8 cellular contexts compared by ENCODE assay signal in genomic region chr2:152611458-152612231, GRCh38.
DNase-seq lines count a peak whose midpoint lies in the region; ATAC-seq, FAIRE-seq and TF ChIP-seq lines count a peak whose summit lies in the region.

No MANE protein-coding gene starts in this region.

- peak; percentile 55 for DNase-seq in AG09309 (ENCODE audit: low read depth)
- DNase-seq in T-helper 17 cell: no peak
- peak in 4 of 5 donors; percentile 29 to 55 (median 40) for DNase-seq in heart left ventricle
- DNase-seq in stimulated activated naive CD8-positive, alpha-beta T cell treated with anti-CD3 and anti-CD28 coated beads, Interleukin-15, amount 100 ng/mL, for 72 hours: no peak
- DNase-seq in NCI-H1930 (lab: John Stamatoyannopoulos, UW): no peak
- DNase-seq in D721Med (ENCODE audit: insufficient read length, low spot score): no peak

- TF ChIP-seq CTCF in AG09309 (IDR thresholded peaks at IDR 0.05; ENCODE audit: control insufficient read depth, insufficient read depth, low read depth, low read length, missing control alignments) (no peak), heart left ventricle (IDR thresholded peaks at IDR 0.05) (no peak), D721Med (IDR thresholded peaks at IDR 0.05; ENCODE audit: insufficient read depth, missing control alignments) (no peak)

- H3K27ac Mint-ChIP-seq in T-helper 17 cell: no peak overlapping the region
- H3K27ac Mint-ChIP-seq in stimulated activated naive CD8-positive, alpha-beta T cell treated with anti-CD3 and anti-CD28 coated beads, Interleukin-15, amount 100 ng/mL, for 72 hours: no peak overlapping the region

- H3K36me3 Mint-ChIP-seq in T-helper 17 cell (ENCODE audit: low read depth): no peaks in the 10 kb centered on the region

- peaks cover 11% of the 10 kb centered on the region for H3K27me3 Mint-ChIP-seq in T-helper 17 cell
- H3K27me3 Mint-ChIP-seq in stimulated activated naive CD8-positive, alpha-beta T cell treated with anti-CD3 and anti-CD28 coated beads, Interleukin-15, amount 100 ng/mL, for 72 hours: no peaks in the 10 kb centered on the region

- intact Hi-C loops in heart left ventricle (cut with DNase I): loop anchor here in 1 of 10 donors (10.0 kb wide), 1 partner anchor 277 kb away; the partner anchor contains the start of gene FMNL2

- peaks cover 0 to 26% (median 8%) of the 10 kb centered on the region in 9 donors for H3K36me3 ChIP-seq in heart left ventricle

- TF ChIP-seq POLR2A in heart left ventricle (IDR thresholded peaks at IDR 0.05): no peak

- H3K4me3 Mint-ChIP-seq in T-helper 17 cell: no peak overlapping the region
- H3K4me3 Mint-ChIP-seq in stimulated activated naive CD8-positive, alpha-beta T cell treated with anti-CD3 and anti-CD28 coated beads, Interleukin-15, amount 100 ng/mL, for 72 hours: no peak overlapping the region

- no peaks in the 10 kb centered on the region for H3K27me3 ChIP-seq in heart left ventricle

- H3K4me1 Mint-ChIP-seq in T-helper 17 cell: peaks cover 10% of the 10 kb centered on the region
- peaks cover 9% of the 10 kb centered on the region for H3K4me1 Mint-ChIP-seq in stimulated activated naive CD8-positive, alpha-beta T cell treated with anti-CD3 and anti-CD28 coated beads, Interleukin-15, amount 100 ng/mL, for 72 hours

- ATAC-seq in GM19372 (IDR thresholded peaks at IDR 0.05; ENCODE audit: low read depth, unreplicated experiment) (peak; percentile 60), HG03280 (IDR thresholded peaks at IDR 0.05; ENCODE audit: unreplicated experiment) (peak; percentile 67), T-helper 17 cell (peak; percentile 67), heart left ventricle (peak; percentile 79 to 93 (median 92))
- ATAC-seq in stimulated activated naive CD8-positive, alpha-beta T cell treated with anti-CD3 and anti-CD28 coated beads, Interleukin-15, amount 100 ng/mL, for 72 hours: peak; percentile 40

- peak overlapping the region in 8 of 12 donors; percentile 10 to 93 (median 46) for H3K27ac ChIP-seq in heart left ventricle

- no peaks in the 10 kb centered on the region for H3K9me3 Mint-ChIP-seq in stimulated activated naive CD8-positive, alpha-beta T cell treated with anti-CD3 and anti-CD28 coated beads, Interleukin-15, amount 100 ng/mL, for 72 hours

- 64 to 79% (median 69%) methylated on average over 5 of the region's 5 CpGs for WGBS in heart left ventricle, 4 donors

- H3K4me1 ChIP-seq in heart left ventricle: peaks cover 0 to 32% (median 5%) of the 10 kb centered on the region in 12 donors

- no peak for FAIRE-seq in D721Med (lab: Jason Lieb, UNC)

- H3K4me3 ChIP-seq in AG09309 (ENCODE audit: control insufficient read depth, low read depth, low read length) (no peak overlapping the region), heart left ventricle (peak overlapping the region in 2 of 12 donors; percentile 13 to 36)

- H3K9me3 ChIP-seq in T-helper 17 cell (ENCODE audit: control insufficient read depth, low read length, poor library complexity, severe bottlenecking): no peaks in the 10 kb centered on the region
- no peaks in the 10 kb centered on the region for H3K9me3 ChIP-seq in heart left ventricle

Comparison
In these comparisons a context has a peak if more than half of its experiments do, and no peak if none do; other contexts are left out.
1. DNase-seq: peak in AG09309 (single experiment) and heart left ventricle (4 of 5); none in T-helper 17 cell (0 of 3), stimulated activated naive CD8-positive, alpha-beta T cell treated with anti-CD3 and anti-CD28 coated beads, Interleukin-15, amount 100 ng/mL, for 72 hours (0 of 2), NCI-H1930 (0 of 2) and D721Med (single experiment).
2. ATAC-seq: peak in every context shown above with its lines; median percentile 92 in heart left ventricle; 67 in HG03280; 67 in T-helper 17 cell; 60 in GM19372; 40 in stimulated activated naive CD8-positive, alpha-beta T cell treated with anti-CD3 and anti-CD28 coated beads, Interleukin-15, amount 100 ng/mL, for 72 hours.